2 cellular contexts compared by ENCODE assay signal in the genomic region with DNA sequence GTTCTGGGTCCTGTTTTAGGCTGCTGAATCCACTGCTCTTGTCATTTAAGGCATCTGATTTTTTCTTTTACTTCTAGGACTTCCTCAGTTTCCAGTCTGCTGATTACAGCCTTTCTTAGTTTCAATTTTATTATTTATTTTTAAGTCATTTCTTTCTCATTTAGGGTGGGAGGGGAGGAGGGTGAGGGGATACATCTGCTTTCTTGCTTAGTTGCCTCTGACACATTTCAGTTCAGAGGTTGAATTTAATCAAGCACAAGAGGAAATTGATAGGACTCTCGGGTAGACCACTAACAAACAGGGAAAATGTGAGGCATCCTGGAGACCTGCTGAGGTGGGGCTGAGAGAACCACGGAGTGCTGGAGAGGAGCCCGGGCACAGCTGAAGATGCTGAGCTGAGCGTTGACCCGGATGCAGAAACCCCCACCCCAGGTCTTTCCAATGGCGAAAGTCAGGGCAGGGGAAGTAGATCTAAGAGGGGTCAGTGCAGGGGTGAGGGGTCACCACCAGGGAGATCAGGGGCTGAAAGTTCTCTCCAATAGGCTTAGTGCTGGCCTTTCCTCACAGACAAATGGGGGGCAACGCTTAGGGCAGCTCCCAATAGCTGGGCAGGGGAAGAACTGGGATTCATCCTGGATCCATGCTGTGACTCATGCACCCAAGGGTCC.
TF ChIP-seq lines count a peak whose summit lies in the region.

No MANE protein-coding gene starts in this region.

TF ChIP-seq in GM12891, 5 proteins besides CTCF, POLR2A, EP300 and RAD21:
- peak; percentile 43; the same call in 1 of the 2 replicates for TF ChIP-seq SPI1 (IDR thresholded peaks at IDR 0.05; ENCODE audit: low read depth, low read length)
- no peak for TF ChIP-seq POU2F2 (IDR thresholded peaks at IDR 0.05; ENCODE audit: low read depth, low read length)

TF ChIP-seq in GM12878, 131 proteins besides CTCF, POLR2A, EP300 and RAD21:
- TF ChIP-seq TBL1XR1 (IDR thresholded peaks at IDR 0.05; ENCODE audit: low read depth, low read length) (no peak), ZZZ3 (IDR thresholded peaks at IDR 0.05; ENCODE audit: control insufficient read depth, insufficient read length, low read depth) (no peak), GABPA (IDR thresholded peaks at IDR 0.05; ENCODE audit: low read depth) (peak; percentile 53), NR2C1 (IDR thresholded peaks at IDR 0.05) (peak; percentile 75), MEF2A (IDR thresholded peaks at IDR 0.05; ENCODE audit: insufficient read depth, low read depth, low read length) (0 out of 2 replicates have a peak, but pooled peaks have one; percentile 13), HDAC6 (IDR thresholded peaks at IDR 0.05; ENCODE audit: unreplicated experiment) (no peak), ZNF687 (IDR thresholded peaks at IDR 0.05) (0 out of 2 replicates have a peak, but pooled peaks have one; percentile 27)
TF ChIP-seq in GM12878: peak in this region for 4.
